Comparison of ENCODE assay signal across 10 cellular contexts in genomic region chrX:105694839-105695238, GRCh38.
A peak's percentile ranks its signal among the peaks of the same experiment; 100 is the strongest.
DNase-seq lines count a peak whose midpoint lies in the region; ATAC-seq and TF ChIP-seq lines count a peak whose summit lies in the region.
"Had no signal": no experiment of that assay in that cellular context is flagged by ENCODE, and none has a peak within 500 bp of the region (broad histone marks: within the 10 kb centered on the region; RNA-seq: fewer than 3 reads in every experiment).

No MANE protein-coding gene starts in this region.

- no peaks in the 10 kb centered on the region for H4K20me1 ChIP-seq in smooth muscle cell (ENCODE audit: low read depth)
- H4K20me1 ChIP-seq: BLaER1 had no signal

- H3K4me3 ChIP-seq in SJCRH30 (no peak overlapping the region), choroid plexus epithelial cell (ENCODE audit: low read depth, low read length) (no peak overlapping the region), smooth muscle cell (no peak overlapping the region)
- H3K4me3 ChIP-seq: BLaER1 had no signal

- no peaks in the 10 kb centered on the region for H3K9me3 Mint-ChIP-seq in HFFc6

- H3K4me3 Mint-ChIP-seq in HFFc6, result no peak overlapping the region

- WGBS in smooth muscle cell (ENCODE audit: low lambda C conversion rate), result 56% methylated on average over 1 of the region's 1 CpG

- H3K27ac ChIP-seq in SJCRH30 (peak overlapping the region; percentile 50), smooth muscle cell (ENCODE audit: low read depth) (peak overlapping the region; percentile 75)
- H3K27ac ChIP-seq: BLaER1 had no signal

- no peaks in the 10 kb centered on the region for H3K79me2 ChIP-seq in smooth muscle cell (ENCODE audit: low read depth)

- H3K27me3 ChIP-seq in SJCRH30, result no peaks in the 10 kb centered on the region
- H3K27me3 ChIP-seq in smooth muscle cell (ENCODE audit: low read depth), result no peaks in the 10 kb centered on the region
- H3K27me3 ChIP-seq: BLaER1 had no signal

- no peaks in the 10 kb centered on the region for H3K36me3 ChIP-seq in SJCRH30
- no peaks in the 10 kb centered on the region for H3K36me3 ChIP-seq in smooth muscle cell (ENCODE audit: low read depth)
- H3K36me3 ChIP-seq: BLaER1 had no signal

- no peaks in the 10 kb centered on the region for H3K36me3 Mint-ChIP-seq in HFFc6 (ENCODE audit: low read depth)

- DNase-seq in HFFc6 (no peak), SJCRH30 (no peak), choroid plexus epithelial cell (ENCODE audit: low read depth) (peak; percentile 15), smooth muscle cell (lab: John Stamatoyannopoulos, UW; ENCODE audit: unreplicated experiment) (no peak), left cardiac atrium (no peak), 8988T (no peak), activated T-cell treated with anti-CD3 and anti-CD28 coated beads for 4 hours (no peak)
- DNase-seq: AML-193 had no signal

- no peaks in the 10 kb centered on the region; the same call in 1 of the 2 replicates for H3K4me1 Mint-ChIP-seq in HFFc6 (ENCODE audit: low read depth)

- peak overlapping the region; percentile 57; the same call in 1 of the 2 replicates for H3K27ac Mint-ChIP-seq in HFFc6

- H3K27me3 Mint-ChIP-seq in HFFc6 (ENCODE audit: insufficient read depth), result no peaks in the 10 kb centered on the region

- no peak for ATAC-seq in left cardiac atrium
- ATAC-seq: HepG2 had no signal

- no peak for TF ChIP-seq CTCF in HFFc6 (IDR thresholded peaks at IDR 0.05)
- TF ChIP-seq CTCF in choroid plexus epithelial cell (conservative IDR thresholded peaks at IDR 0.05; ENCODE audit: low read depth, low read length), result no peak
- no peak for TF ChIP-seq CTCF in smooth muscle cell (IDR thresholded peaks at IDR 0.05; ENCODE audit: borderline replicate concordance, insufficient read depth, poor library complexity, severe bottlenecking)

- peak overlapping the region; percentile 3 for H3K9ac ChIP-seq in smooth muscle cell (ENCODE audit: low read depth)
- H3K9ac ChIP-seq: BLaER1 had no signal

- H3F3A ChIP-seq in smooth muscle cell (ENCODE audit: low read depth), result no peaks in the 10 kb centered on the region

- intact Hi-C loops in left cardiac atrium (cut with DNase I), result no loop called here

- no peak overlapping the region for H3K4me2 ChIP-seq in smooth muscle cell
- H3K4me2 ChIP-seq: BLaER1 had no signal

- no peak overlapping the region for H2AFZ ChIP-seq in smooth muscle cell (ENCODE audit: low read depth)

- H3K9me3 ChIP-seq in SJCRH30 (replicated peaks), result no peaks in the 10 kb centered on the region
- no peaks in the 10 kb centered on the region for H3K9me3 ChIP-seq in smooth muscle cell (replicated peaks; ENCODE audit: low read depth)
- H3K9me3 ChIP-seq: BLaER1 had no signal

- H3K4me1 ChIP-seq in SJCRH30 (no peaks in the 10 kb centered on the region; the same call in 1 of the 2 replicates), smooth muscle cell (ENCODE audit: low read depth) (no peaks in the 10 kb centered on the region)
